In the genomic region with DNA sequence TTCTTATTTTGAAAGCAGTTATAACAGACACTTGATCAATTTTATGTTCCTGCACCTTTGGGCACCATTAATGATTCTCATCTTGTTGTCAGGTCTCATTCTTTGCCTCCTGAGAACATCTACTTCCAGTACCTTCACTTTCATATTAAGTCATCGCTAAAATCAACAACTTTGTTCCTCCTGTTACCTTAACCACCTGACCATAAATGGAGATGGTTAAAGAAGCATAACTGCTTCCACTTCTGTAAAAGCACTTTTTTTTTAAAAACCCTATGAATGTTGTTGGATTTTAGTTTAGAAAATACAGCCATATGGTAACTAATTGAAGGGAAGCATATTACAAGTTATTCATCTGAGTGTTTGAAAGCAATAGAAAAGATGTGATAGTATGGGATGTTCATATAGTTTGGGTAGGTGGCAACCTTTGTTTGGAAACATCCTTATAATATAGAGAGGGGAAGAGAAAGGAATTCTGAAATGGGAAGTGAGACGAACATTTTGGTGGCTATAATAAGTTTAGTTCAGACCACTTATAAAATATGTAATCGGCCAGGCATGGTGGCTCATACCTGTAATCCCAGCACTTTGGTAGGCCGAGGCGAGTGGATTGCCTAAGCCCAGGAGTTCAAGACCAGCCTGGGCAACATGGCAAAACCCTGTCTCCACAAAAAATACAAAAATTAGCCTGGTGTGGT, we compare ENCODE assay signal across 10 cellular contexts. TPM values are rescaled to one million over a fixed set of nuclear protein-coding genes. Genes with fewer than 3 reads are reported as not detected.
DNase-seq lines count a peak whose midpoint lies in the region; ATAC-seq and TF ChIP-seq lines count a peak whose summit lies in the region.
"Had no signal": no experiment of that assay in that cellular context is flagged by ENCODE, and none has a peak within 500 bp of the region (broad histone marks: within the 10 kb centered on the region; RNA-seq: fewer than 3 reads in every experiment).

No MANE protein-coding gene starts in this region.

- H3K36me3 Mint-ChIP-seq in endothelial cell (ENCODE audit: low read depth, unreplicated experiment), result no peaks in the 10 kb centered on the region

- intact Hi-C loops in left lung (cut with DNase I), result no loop called here

- H3K27me3 Mint-ChIP-seq in endothelial cell (ENCODE audit: unreplicated experiment), result no peaks in the 10 kb centered on the region

- H3K36me3 ChIP-seq in left lung, result no peaks in the 10 kb centered on the region

- TF ChIP-seq CTCF in left lung (IDR thresholded peaks at IDR 0.05) (no peak), endothelial cell (IDR thresholded peaks at IDR 0.05; ENCODE audit: unreplicated experiment) (no peak)

- H3K4me1 ChIP-seq in left lung, result no peaks in the 10 kb centered on the region

- H3K4me3 ChIP-seq in left lung, result no peak overlapping the region

- no peaks in the 10 kb centered on the region for H3K27me3 ChIP-seq in left lung

- H3K9me3 ChIP-seq in left lung, result no peaks in the 10 kb centered on the region

- no peaks in the 10 kb centered on the region for H3K9me3 Mint-ChIP-seq in endothelial cell (ENCODE audit: unreplicated experiment)

- DNase-seq in left lung, result no peak
- DNase-seq in endothelial cell (ENCODE audit: low spot score), result no peak
- DNase-seq in kidney tubule cell (ENCODE audit: low spot score), result no peak
- DNase-seq in NCI-H69 (lab: John Stamatoyannopoulos, UW), result no peak
- DNase-seq in NCI-H2081 treated with DMSO at 0.1 percent for 48 hours (lab: John Stamatoyannopoulos, UW), result no peak
- DNase-seq: effector memory CD4-positive, alpha-beta T cell had no signal

- ATAC-seq in GM18909 (IDR thresholded peaks at IDR 0.05; ENCODE audit: poor library complexity, unreplicated experiment), result peak; percentile 89
- peak; percentile 96 for ATAC-seq in GM21576 (IDR thresholded peaks at IDR 0.05; ENCODE audit: unreplicated experiment)
- peak; percentile 96 for ATAC-seq in HG03378 (IDR thresholded peaks at IDR 0.05; ENCODE audit: unreplicated experiment)
- ATAC-seq in left lung, result peak; percentile 34
- ATAC-seq: Right ventricle myocardium inferior had no signal

- peaks cover 1% of the 10 kb centered on the region for H3K4me1 Mint-ChIP-seq in endothelial cell (ENCODE audit: unreplicated experiment)

- H3K27ac ChIP-seq in left lung, result no peak overlapping the region

- no peak overlapping the region for H3K4me3 Mint-ChIP-seq in endothelial cell (ENCODE audit: unreplicated experiment)

- H3K27ac Mint-ChIP-seq in endothelial cell (ENCODE audit: unreplicated experiment), result no peak overlapping the region

RNA-seq across cellular contexts. Expression of a gene that starts 53.9 kb away (rescaled TPM):
- total RNA-seq in left lung (10 to 100 TPM in 1 of 2 donors, 1 to 10 TPM in 1; 9.3 to 10.2 TPM), endothelial cell (ENCODE audit: unreplicated experiment) (5.7 TPM)

Comparison
In these comparisons a context has a peak if more than half of its experiments do, and no peak if none do; other contexts are left out.
1. ATAC-seq: peak in every context shown above with its lines; median percentile 96 in GM21576; 96 in HG03378; 89 in GM18909; 34 in left lung.